ENCODE assay signal across 18 cellular contexts in genomic region chr3:27356976-27357375, GRCh38. TPM values are rescaled to one million over a fixed set of nuclear protein-coding genes. Genes with fewer than 3 reads are reported as not detected.
"Had no signal": no experiment of that assay in that cellular context is flagged by ENCODE, and none has a peak within 500 bp of the region (broad histone marks: within the 10 kb centered on the region; RNA-seq: fewer than 3 reads in every experiment).

No MANE protein-coding gene starts in this region.

- DNase-seq: amniotic stem cell, NCI-H187 treated with DMSO at 0.1 percent for 48 hours, NCI-H2081 treated with DMSO at 0.1 percent for 48 hours, NCI-H2227 treated with DMSO at 0.1 percent for 48 hours, NCI-H524 treated with DMSO at 0.1 percent for 48 hours, SIG-M5, T1000 had no signal

- H3K4me3 ChIP-seq: ascending aorta, body of pancreas had no signal

- H3K4me3 Mint-ChIP-seq: activated CD4-positive, alpha-beta T cell treated with anti-CD3 and anti-CD28 coated beads for 36 hours; activated CD8-positive, alpha-beta T cell treated with anti-CD3 and anti-CD28 coated beads for 36 hours; activated naive CD4-positive, alpha-beta T cell treated with anti-CD3 and anti-CD28 coated beads, Interleukin-2, amount 10 ng/mL, durations not matched to agents 7 days and 5 days; activated naive CD8-positive, alpha-beta T cell treated with anti-CD3 and anti-CD28 coated beads for 36 hours; central memory CD8-positive, alpha-beta T cell; T-cell had no signal

- H3K9me3 ChIP-seq: ascending aorta, body of pancreas had no signal

- H3K27me3 Mint-ChIP-seq: activated CD4-positive, alpha-beta T cell treated with anti-CD3 and anti-CD28 coated beads for 36 hours; activated CD8-positive, alpha-beta T cell treated with anti-CD3 and anti-CD28 coated beads for 36 hours; activated naive CD8-positive, alpha-beta T cell treated with anti-CD3 and anti-CD28 coated beads for 36 hours; central memory CD8-positive, alpha-beta T cell; T-cell had no signal

- H3K4me1 ChIP-seq: ascending aorta had no signal

- H3K27me3 ChIP-seq: ascending aorta, body of pancreas had no signal

- H3K9me3 Mint-ChIP-seq: activated CD8-positive, alpha-beta T cell treated with anti-CD3 and anti-CD28 coated beads for 36 hours; activated naive CD4-positive, alpha-beta T cell treated with anti-CD3 and anti-CD28 coated beads, Interleukin-2, amount 10 ng/mL, durations not matched to agents 7 days and 5 days; activated naive CD8-positive, alpha-beta T cell treated with anti-CD3 and anti-CD28 coated beads for 36 hours; activated T-cell treated with anti-CD3 and anti-CD28 coated beads, Interleukin-2, amount 50 U/mL, for 72 hours; activated T-helper 2 cell treated with anti-CD3 and anti-CD28 coated beads, Interferon-gamma antibody, Interleukin-2, Interleukin-4, amounts not matched to agents 10 μg/mL and 5 μg/mL and 100 μg/mL, durations not matched to agents 14 hours and 24 hours and 36 hours; central memory CD8-positive, alpha-beta T cell; T-cell had no signal

- H3K27ac Mint-ChIP-seq: activated CD4-positive, alpha-beta T cell treated with anti-CD3 and anti-CD28 coated beads for 36 hours; activated CD8-positive, alpha-beta T cell treated with anti-CD3 and anti-CD28 coated beads for 36 hours; activated naive CD4-positive, alpha-beta T cell treated with anti-CD3 and anti-CD28 coated beads, Interleukin-2, amount 10 ng/mL, durations not matched to agents 7 days and 5 days; activated naive CD8-positive, alpha-beta T cell treated with anti-CD3 and anti-CD28 coated beads for 36 hours; activated T-helper 2 cell treated with anti-CD3 and anti-CD28 coated beads, Interferon-gamma antibody, Interleukin-2, Interleukin-4, amounts not matched to agents 10 μg/mL and 5 μg/mL and 100 μg/mL, durations not matched to agents 14 hours and 24 hours and 36 hours; T-cell had no signal

- H3K36me3 ChIP-seq: ascending aorta had no signal

- H3K27ac ChIP-seq: ascending aorta, body of pancreas, VCaP had no signal

- H3K36me3 Mint-ChIP-seq: activated naive CD8-positive, alpha-beta T cell treated with anti-CD3 and anti-CD28 coated beads for 36 hours; T-cell had no signal

RNA-seq across cellular contexts. Expression of gene NEK10, which starts 12.2 kb away (rescaled TPM):
- total RNA-seq: ascending aorta had no signal
